ENCODE assay signal across 1 cellular context in genomic region chr3:196988241-196989029, GRCh38.
TF ChIP-seq lines count a peak whose summit lies in the region.

No MANE protein-coding gene starts in this region.

TF ChIP-seq in HepG2, 621 proteins besides CTCF, POLR2A, EP300 and RAD21 (continued from another document and continues in another):
- 0 out of 2 replicates have a peak, but pooled peaks have one; percentile 23 for TF ChIP-seq HOMEZ (CRISPR knock-in tag; IDR thresholded peaks at IDR 0.05; ENCODE audit: low read depth)
- no peak for TF ChIP-seq ZC3H4 (CRISPR knock-in tag; IDR thresholded peaks at IDR 0.05; ENCODE audit: borderline replicate concordance)
- no peak for TF ChIP-seq SMAD9 (CRISPR knock-in tag; IDR thresholded peaks at IDR 0.05)
- no peak for TF ChIP-seq FOXA1 (IDR thresholded peaks at IDR 0.05)
- TF ChIP-seq FOXA1 (CRISPR knock-in tag; IDR thresholded peaks at IDR 0.05) = peak; percentile 82
- peak; percentile 47; the same call in 1 of the 2 replicates for TF ChIP-seq ZNF317 (CRISPR knock-in tag; IDR thresholded peaks at IDR 0.05)
- 0 out of 2 replicates have a peak, but pooled peaks have one; percentile 34 for TF ChIP-seq NFKBIZ (CRISPR knock-in tag; IDR thresholded peaks at IDR 0.05)
- TF ChIP-seq ZBTB14 (CRISPR knock-in tag; IDR thresholded peaks at IDR 0.05) = no peak
- no peak for TF ChIP-seq ZNF3 (CRISPR knock-in tag; IDR thresholded peaks at IDR 0.05)
- TF ChIP-seq POLR2G (IDR thresholded peaks at IDR 0.05; ENCODE audit: low read depth, low read length) = 0 out of 2 replicates have a peak, but pooled peaks have one; percentile 29
- TF ChIP-seq ZNF816 (CRISPR knock-in tag; IDR thresholded peaks at IDR 0.05; ENCODE audit: borderline replicate concordance) = peak; percentile 61; the same call in 1 of the 2 replicates
- peak; percentile 68; the same call in 1 of the 2 replicates for TF ChIP-seq ZNF274 (CRISPR knock-in tag; IDR thresholded peaks at IDR 0.05)
- peak; percentile 49 for TF ChIP-seq MED8 (CRISPR knock-in tag; IDR thresholded peaks at IDR 0.05; ENCODE audit: insufficient replicate concordance)
- TF ChIP-seq TCF12 (IDR thresholded peaks at IDR 0.05) = no peak
- 0 out of 2 replicates have a peak, but pooled peaks have one; percentile 26 for TF ChIP-seq TCF12 (CRISPR knock-in tag; IDR thresholded peaks at IDR 0.05)
- peak; percentile 92 for TF ChIP-seq ZNF687 (CRISPR knock-in tag; IDR thresholded peaks at IDR 0.05)
- TF ChIP-seq ZNF263 (CRISPR knock-in tag; IDR thresholded peaks at IDR 0.05) = 0 out of 2 replicates have a peak, but pooled peaks have one; percentile 23
- peak; percentile 85; the same call in 1 of the 2 replicates for TF ChIP-seq ZNF430 (CRISPR knock-in tag; IDR thresholded peaks at IDR 0.05)
- peak; percentile 54 for TF ChIP-seq TEAD3 (CRISPR knock-in tag; optimal IDR thresholded peaks at IDR 0.05; ENCODE audit: borderline replicate concordance)
- peak; percentile 60; the same call in 1 of the 2 replicates for TF ChIP-seq ZNF512B (CRISPR knock-in tag; IDR thresholded peaks at IDR 0.05; ENCODE audit: borderline replicate concordance)
- TF ChIP-seq CEBPB (IDR thresholded peaks at IDR 0.05; ENCODE audit: borderline replicate concordance, low read depth, low read length) = no peak
- TF ChIP-seq KLF15 (CRISPR knock-in tag; IDR thresholded peaks at IDR 0.05; ENCODE audit: borderline replicate concordance) = no peak
- TF ChIP-seq SP1 (IDR thresholded peaks at IDR 0.05) = no peak
- TF ChIP-seq SP1 (CRISPR knock-in tag; IDR thresholded peaks at IDR 0.05) = 0 out of 2 replicates have a peak, but pooled peaks have one; percentile 26
- 0 out of 2 replicates have a peak, but pooled peaks have one; percentile 44 for TF ChIP-seq ZNF414 (CRISPR knock-in tag; IDR thresholded peaks at IDR 0.05)
- peak; percentile 26; the same call in 1 of the 3 replicates for TF ChIP-seq MXI1 (IDR thresholded peaks at IDR 0.05; ENCODE audit: borderline replicate concordance, low read depth, low read length)
- peak; percentile 12 for TF ChIP-seq PHF5A (CRISPR knock-in tag; IDR thresholded peaks at IDR 0.05; ENCODE audit: low read depth, unreplicated experiment)
- peak; percentile 18; the same call in 1 of the 2 replicates for TF ChIP-seq ZNF563 (CRISPR knock-in tag; IDR thresholded peaks at IDR 0.05)
- peak; percentile 38; the same call in 1 of the 2 replicates for TF ChIP-seq ZSCAN31 (CRISPR knock-in tag; IDR thresholded peaks at IDR 0.05; ENCODE audit: low read depth)
- peak; percentile 54; the same call in 1 of the 2 replicates for TF ChIP-seq ESRRA (CRISPR knock-in tag; IDR thresholded peaks at IDR 0.05; ENCODE audit: low read depth)
- peak; percentile 71 for TF ChIP-seq HDAC2 (CRISPR knock-in tag; IDR thresholded peaks at IDR 0.05)
- TF ChIP-seq HNRNPL (IDR thresholded peaks at IDR 0.05; ENCODE audit: low read depth, low read length) = 0 out of 2 replicates have a peak, but pooled peaks have one; percentile 18
- TF ChIP-seq THAP9 (CRISPR knock-in tag; IDR thresholded peaks at IDR 0.05; ENCODE audit: borderline replicate concordance) = no peak
- peak; percentile 45; the same call in 1 of the 2 replicates for TF ChIP-seq ZNF205 (CRISPR knock-in tag; IDR thresholded peaks at IDR 0.05)
- TF ChIP-seq RCOR2 (CRISPR knock-in tag; IDR thresholded peaks at IDR 0.05) = peak; percentile 69
- TF ChIP-seq ZBTB33 (CRISPR knock-in tag; IDR thresholded peaks at IDR 0.05) = no peak
- no peak for TF ChIP-seq HCFC1 (IDR thresholded peaks at IDR 0.05; ENCODE audit: low read depth, low read length)
- TF ChIP-seq ZMYM2 (CRISPR knock-in tag; IDR thresholded peaks at IDR 0.05) = 0 out of 2 replicates have a peak, but pooled peaks have one; percentile 74
- no peak for TF ChIP-seq MXD3 (CRISPR knock-in tag; IDR thresholded peaks at IDR 0.05)
- TF ChIP-seq HES4 (CRISPR knock-in tag; IDR thresholded peaks at IDR 0.05; ENCODE audit: borderline replicate concordance) = 0 out of 2 replicates have a peak, but pooled peaks have one; percentile 36
- TF ChIP-seq THAP11 (CRISPR knock-in tag; IDR thresholded peaks at IDR 0.05) = peak; percentile 45; the same call in 1 of the 2 replicates
- TF ChIP-seq ZFP90 (CRISPR knock-in tag; IDR thresholded peaks at IDR 0.05; ENCODE audit: borderline replicate concordance) = peak; percentile 73
- TF ChIP-seq CEBPG (CRISPR knock-in tag; IDR thresholded peaks at IDR 0.05) = peak; percentile 47; the same call in 1 of the 2 replicates
- TF ChIP-seq HNRNPLL (IDR thresholded peaks at IDR 0.05; ENCODE audit: low read depth, low read length, poor library complexity, severe bottlenecking) = peak; percentile 30
- TF ChIP-seq ZNF724P (CRISPR knock-in tag; IDR thresholded peaks at IDR 0.05; ENCODE audit: borderline replicate concordance) = peak; percentile 66; the same call in 1 of the 2 replicates
- peak; percentile 50; the same call in 1 of the 2 replicates for TF ChIP-seq IKZF5 (CRISPR knock-in tag; IDR thresholded peaks at IDR 0.05)
- peak; percentile 28; the same call in 1 of the 2 replicates for TF ChIP-seq NR2C2 (CRISPR knock-in tag; IDR thresholded peaks at IDR 0.05; ENCODE audit: borderline replicate concordance)
- 0 out of 2 replicates have a peak, but pooled peaks have one; percentile 44 for TF ChIP-seq SP4 (CRISPR knock-in tag; IDR thresholded peaks at IDR 0.05)
- TF ChIP-seq GFI1 (CRISPR knock-in tag; IDR thresholded peaks at IDR 0.05; ENCODE audit: borderline replicate concordance) = no peak; the same call in 1 of the 2 replicates
